Comparison of ENCODE assay signal across 18 cellular contexts in the genomic region with DNA sequence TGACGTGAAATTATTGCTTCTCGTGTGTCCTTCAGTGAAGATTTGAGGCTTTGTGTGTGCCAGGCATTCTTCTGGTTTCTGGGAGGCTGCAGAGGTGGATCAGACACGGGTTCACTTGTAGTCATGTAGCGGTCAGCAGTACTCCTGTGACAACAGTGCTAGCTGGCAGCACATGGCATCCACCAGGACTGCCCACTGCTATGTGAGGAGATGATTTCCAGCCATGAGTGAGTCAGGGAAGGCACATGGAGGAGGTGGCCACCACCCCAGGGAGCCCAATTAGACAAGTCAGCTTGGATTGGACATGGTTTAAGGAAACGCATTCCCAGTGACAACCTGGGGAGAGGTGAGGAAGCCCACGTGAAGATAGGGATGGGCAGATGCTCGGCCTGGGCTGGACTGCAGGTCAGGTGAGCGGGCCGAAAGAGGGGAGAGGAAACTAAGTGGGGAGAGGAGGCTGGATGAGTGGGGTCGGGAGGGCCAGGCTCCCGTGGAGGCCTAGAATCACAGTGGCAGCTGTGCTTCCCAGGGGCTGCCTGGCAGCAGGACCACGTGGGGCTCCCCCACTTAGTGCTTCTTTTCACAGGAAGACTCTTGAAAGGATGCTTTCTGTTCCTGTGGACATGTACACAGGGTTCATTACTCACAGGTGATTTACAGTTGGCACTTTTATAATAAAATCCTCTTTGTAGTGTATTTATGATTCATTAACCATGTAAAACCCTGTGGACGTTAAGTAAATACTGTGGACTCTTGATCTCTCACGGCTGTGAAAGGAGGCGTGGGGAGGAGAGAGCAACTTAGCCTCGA.
DNase-seq lines count a peak whose midpoint lies in the region; ATAC-seq and TF ChIP-seq lines count a peak whose summit lies in the region.
"Had no signal": no experiment of that assay in that cellular context is flagged by ENCODE, and none has a peak within 500 bp of the region (broad histone marks: within the 10 kb centered on the region; RNA-seq: fewer than 3 reads in every experiment).

No MANE protein-coding gene starts in this region.

- no peak overlapping the region for H2BK15ac ChIP-seq in neuronal stem cell (ENCODE audit: low read length)

- peak overlapping the region; percentile 21 for H3K18ac ChIP-seq in neuronal stem cell (ENCODE audit: low read length)

- no peak overlapping the region for H3K4ac ChIP-seq in neuronal stem cell (ENCODE audit: low read length)

- intact Hi-C loops in left ventricle myocardium superior (cut with micrococcal nuclease) = no loop called here
- intact Hi-C loops in stomach (cut with DNase I; ENCODE audit: low total_unique reads) = no loop called here

- TF ChIP-seq POLR2A in stomach (IDR thresholded peaks at IDR 0.05) = no peak

- H3K9me3 ChIP-seq in neuronal stem cell (replicated peaks in 1 of 2; ENCODE audit: control insufficient read depth in 2 of 2, insufficient read depth in 1 of 2, low read depth in 1 of 2, low read length in 2 of 2) = no peaks in the 10 kb centered on the region
- H3K9me3 ChIP-seq in stomach = no peaks in the 10 kb centered on the region
- H3K9me3 ChIP-seq: ascending aorta, prostate gland had no signal

- no peak overlapping the region for H2AFZ ChIP-seq in neuronal stem cell (ENCODE audit: low read length)

- no peak overlapping the region for H4K91ac ChIP-seq in neuronal stem cell (ENCODE audit: low read depth, low read length, poor library complexity)

- no peak for TF ChIP-seq CTCF in stomach (IDR thresholded peaks at IDR 0.05)

- H2BK12ac ChIP-seq in neuronal stem cell (ENCODE audit: low read length) = peak overlapping the region; percentile 91

- H2AK5ac ChIP-seq in neuronal stem cell (ENCODE audit: low read depth, low read length) = no peak overlapping the region

- no peak for ATAC-seq in left ventricle myocardium superior
- ATAC-seq in HG02973 (IDR thresholded peaks at IDR 0.05; ENCODE audit: unreplicated experiment) = no peak
- ATAC-seq: activated T-cell treated with anti-CD3 and anti-CD28 coated beads, Interleukin-2, amount 50 U/mL, for 72 hours had no signal

- H3K4me1 ChIP-seq in neuronal stem cell (ENCODE audit: control insufficient read depth in 2 of 2, insufficient read depth in 1 of 2, low read depth in 1 of 2, low read length in 2 of 2) = no peaks in the 10 kb centered on the region
- no peaks in the 10 kb centered on the region for H3K4me1 ChIP-seq in stomach
- H3K4me1 ChIP-seq: ascending aorta, prostate gland had no signal

- H3K27ac ChIP-seq in neuronal stem cell (replicated peaks; ENCODE audit: low read length) (no peak overlapping the region), stomach (no peak overlapping the region)
- H3K27ac ChIP-seq: ascending aorta, prostate gland, RWPE1 had no signal

- TF ChIP-seq EP300 in stomach (IDR thresholded peaks at IDR 0.05) = no peak

- H4K8ac ChIP-seq in neuronal stem cell (ENCODE audit: low read depth, low read length) = no peak overlapping the region

- H2BK120ac ChIP-seq in neuronal stem cell (ENCODE audit: low read depth, low read length) = no peak overlapping the region

- DNase-seq in DMS79 (lab: John Stamatoyannopoulos, UW) (peak; percentile 68), NCI-H1417 (lab: John Stamatoyannopoulos, UW) (peak; percentile 54 to 97 (median 92)), astrocyte of the hippocampus (ENCODE audit: low read depth, low spot score) (peak; percentile 23), neuronal stem cell (ENCODE audit: low spot score) (no peak), left ventricle myocardium superior (no peak), stomach (no peak), H4 (ENCODE audit: low spot score) (no peak)
- DNase-seq: activated CD4-positive, alpha-beta T cell treated with anti-CD3 and anti-CD28 coated beads, Interleukin-2, amount 10 ng/mL, durations not matched to agents 7 days and 5 days; activated T-cell treated with anti-CD3 and anti-CD28 coated beads, Interleukin-2, amount 50 U/mL, for 72 hours; effector CD4-positive, alpha-beta T cell; foreskin melanocyte; midbrain; MM.1S; NCI-H524 had no signal

- H3K27me3 ChIP-seq in neuronal stem cell (ENCODE audit: control insufficient read depth in 3 of 3, insufficient read depth in 3 of 3, low read depth in 1 of 3, low read length in 3 of 3) (no peaks in the 10 kb centered on the region), stomach (no peaks in the 10 kb centered on the region)
- H3K27me3 ChIP-seq: ascending aorta had no signal

- no peak overlapping the region for H3K9ac ChIP-seq in neuronal stem cell (ENCODE audit: low read depth, low read length, poor library complexity)

- H3K79me1 ChIP-seq in neuronal stem cell (ENCODE audit: low read depth, low read length) = no peaks in the 10 kb centered on the region

- H3K4me3 ChIP-seq in neuronal stem cell (ENCODE audit: low read length in 2 of 2) (no peak overlapping the region), stomach (no peak overlapping the region)
- H3K4me3 ChIP-seq: ascending aorta, prostate gland had no signal

- H3K36me3 ChIP-seq in neuronal stem cell (replicated peaks in 1 of 2; ENCODE audit: control insufficient read depth in 2 of 2, insufficient read depth in 2 of 2, low read length in 2 of 2) = peaks cover 44 to 97% of the 10 kb centered on the region in 2 donors
- H3K36me3 ChIP-seq in stomach = peaks cover 56 to 100% (median 96%) of the 10 kb centered on the region in 4 donors

- H2BK5ac ChIP-seq in neuronal stem cell (ENCODE audit: low read length) = no peak overlapping the region

- H3K23ac ChIP-seq in neuronal stem cell (ENCODE audit: low read depth, low read length, poor library complexity) = no peak overlapping the region

- no peak overlapping the region for H3K4me2 ChIP-seq in neuronal stem cell (ENCODE audit: insufficient read depth, low read length, poor library complexity, severe bottlenecking)

- no CpG with 5 or more reads among the region's 16 CpGs for WGBS in neuronal stem cell (ENCODE audit: extremely low coverage in 2 of 2, insufficient read length in 2 of 2, insufficient replicate concordance in 1 of 2), 2 donors
- WGBS in stomach, 5 donors = 74 to 83% (median 83%) methylated on average over 16 of the region's 16 CpGs

- no peak overlapping the region for H3K14ac ChIP-seq in neuronal stem cell (ENCODE audit: low read length)

Comparison
In these comparisons a context has a peak if more than half of its experiments do, and no peak if none do; other contexts are left out.
1. DNase-seq: peak in DMS79 (single experiment), NCI-H1417 (3 of 3) and astrocyte of the hippocampus (single experiment); none in neuronal stem cell (single experiment), left ventricle myocardium superior (single experiment), stomach (single experiment) and H4 (single experiment).